8 cellular contexts compared by ENCODE assay signal in genomic region chr19:58021541-58022282, GRCh38. TPM values are rescaled to one million over a fixed set of nuclear protein-coding genes. Genes with fewer than 3 reads are reported as not detected.
DNase-seq lines count a peak whose midpoint lies in the region; ATAC-seq, FAIRE-seq and TF ChIP-seq lines count a peak whose summit lies in the region.

No MANE protein-coding gene starts in this region.

- no TSS peak for BruUV-seq in HepG2 (replicated peaks; lab: Mats Ljungman, UMichigan)

- intact Hi-C loops in colonic mucosa (cut with DNase I) (loop anchor here (5.0 kb wide), 1 partner anchor 136 kb away; no protein-coding TSS in a partner anchor), HepG2 (cut with micrococcal nuclease; ENCODE audit: unreplicated experiment) (loop anchor here (1.0 kb wide), 1 partner anchor 134 kb away; no protein-coding TSS in a partner anchor)

- H3K27ac ChIP-seq in HEK293 (ENCODE audit: extremely low read depth, low read depth, low read length) (no peak overlapping the region), SJCRH30 (no peak overlapping the region), colonic mucosa (no peak overlapping the region), HepG2 (ENCODE audit: extremely low read length, insufficient read depth, low read length) (no peak overlapping the region), substantia nigra (ENCODE audit: low read depth, low read length, poor library complexity, severe bottlenecking) (no peak overlapping the region)

- FAIRE-seq in HepG2 (lab: Jason Lieb, UNC): no peak

- TF ChIP-seq EP300 in HepG2 (IDR thresholded peaks at IDR 0.05; ENCODE audit: low read depth in 2 of 2, low read length in 2 of 2): no peak
- TF ChIP-seq EP300 in HepG2 (CRISPR knock-in tag; IDR thresholded peaks at IDR 0.05; ENCODE audit: borderline replicate concordance): no peak

- TF ChIP-seq POLR2A in HepG2 (IDR thresholded peaks at IDR 0.05; ENCODE audit: insufficient read depth in 1 of 2, low read depth in 2 of 2, low read length in 2 of 2) (no peak), GM18505 (IDR thresholded peaks at IDR 0.05; ENCODE audit: borderline replicate concordance, extremely low read depth, insufficient read depth, insufficient read length) (no peak)

- CTCF ChIA-PET in HEK293 (lab: Yijun Ruan, JAX): interaction anchor here (0.6 to 0.8 kb wide), 5 partner anchors 11 to 134 kb away, joined by 3 to 7 read pairs (median 3); partner anchors contain the start of gene ZNF329
- CTCF ChIA-PET in HepG2 (lab: Yijun Ruan, JAX; ENCODE audit: low intra/inter-chr PET ratio, low total read pairs): interaction anchor here (1.6 kb wide), 1 partner anchor 133 kb away, joined by 11 read pairs; no protein-coding TSS in a partner anchor

- TF ChIP-seq RAD21 in HepG2 (CRISPR knock-in tag; IDR thresholded peaks at IDR 0.05): no peak

- no peak overlapping the region for H3K9ac ChIP-seq in colonic mucosa (ENCODE audit: low read depth in 2 of 2, low read length in 2 of 2)
- no peak overlapping the region for H3K9ac ChIP-seq in HepG2 (ENCODE audit: insufficient read depth, low read depth, low read length)

- no peak overlapping the region for H2AFZ ChIP-seq in HepG2 (ENCODE audit: low read length)

- H3K79me2 ChIP-seq in HepG2 (ENCODE audit: insufficient read depth, low read length): no peaks in the 10 kb centered on the region

- TF ChIP-seq CTCF in HEK293 (tag by site-specific recombination; IDR thresholded peaks at IDR 0.05) (no peak), colonic mucosa (IDR thresholded peaks at IDR 0.05) (peak; percentile 25), HepG2 (CRISPR knock-in tag; IDR thresholded peaks at IDR 0.05) (peak; percentile 75)

- in situ Hi-C loops in HepG2 (cut with HindIII; ENCODE audit: extremely low pct_ligation_motif_present, low pct_unique_long_range_greater_than_20kb): no loop called here

- no peaks in the 10 kb centered on the region for H4K20me1 ChIP-seq in HepG2 (ENCODE audit: insufficient read depth, low read length)

- H3K36me3 ChIP-seq in HEK293 (ENCODE audit: control insufficient read depth in 2 of 2, insufficient read depth in 1 of 2, low read length in 2 of 2) (no peaks in the 10 kb centered on the region), SJCRH30 (no peaks in the 10 kb centered on the region), colonic mucosa (no peaks in the 10 kb centered on the region), HepG2 (replicated peaks in 1 of 2; ENCODE audit: control insufficient read depth in 1 of 2, insufficient read depth in 2 of 2, low read length in 2 of 2) (no peaks in the 10 kb centered on the region)

- H3K4me1 ChIP-seq in HEK293 (ENCODE audit: control insufficient read depth, insufficient read depth, low read length) (no peaks in the 10 kb centered on the region), SJCRH30 (no peaks in the 10 kb centered on the region), colonic mucosa (no peaks in the 10 kb centered on the region), HepG2 (ENCODE audit: insufficient read depth, low read length) (no peaks in the 10 kb centered on the region)

- H3K4me3 ChIP-seq in HEK293 (ENCODE audit: low read depth, low read length): no peak overlapping the region
- H3K4me3 ChIP-seq in SJCRH30: no peak overlapping the region
- no peak overlapping the region for H3K4me3 ChIP-seq in colonic mucosa
- H3K4me3 ChIP-seq in HepG2 (replicated peaks in 1 of 3; ENCODE audit: insufficient read depth in 1 of 3, low read depth in 2 of 3, low read length in 3 of 3): no peak overlapping the region

- ATAC-seq in HepG2: peak; percentile 75
- no peak for ATAC-seq in HG03108 (IDR thresholded peaks at IDR 0.05; ENCODE audit: unreplicated experiment)
- no peak for ATAC-seq in GM18505 (IDR thresholded peaks at IDR 0.05; ENCODE audit: unreplicated experiment)

- peak overlapping the region; percentile 32; the same call in 1 of the 2 replicates for H3K4me2 ChIP-seq in HepG2 (ENCODE audit: low read depth, low read length)

- 56% methylated on average over 27 of the region's 30 CpGs for WGBS in HepG2 (ENCODE audit: low lambda C conversion rate)

- POLR2A ChIA-PET in HEK293 (lab: Yijun Ruan, JAX) (interaction anchor here (0.6 to 0.9 kb wide), 2 partner anchors 118 to 129 kb away, joined by 3 read pairs; partner anchors contain the start of gene ZNF329), HepG2 (lab: Yijun Ruan, JAX) (interaction anchor here (0.8 to 0.9 kb wide), 2 partner anchors 129 to 132 kb away, joined by 3 read pairs; partner anchors contain the start of gene ZNF329)

- H3K9me3 ChIP-seq in HEK293 (ENCODE audit: control insufficient read depth, insufficient read depth, low read depth, low read length): no peaks in the 10 kb centered on the region; the same call in 1 of the 2 replicates
- no peaks in the 10 kb centered on the region for H3K9me3 ChIP-seq in SJCRH30 (replicated peaks)
- H3K9me3 ChIP-seq in colonic mucosa: no peaks in the 10 kb centered on the region
- peaks cover 50% of the 10 kb centered on the region for H3K9me3 ChIP-seq in HepG2 (ENCODE audit: low read length)

- peak; percentile 89 for DNase-seq in Ammon's horn (ENCODE audit: low spot score)
- peak; percentile 36 to 53 for DNase-seq in SJCRH30
- peak; percentile 64 for DNase-seq in colonic mucosa
- peak; percentile 53 for DNase-seq in HepG2 (ENCODE audit: low spot score)
- DNase-seq in substantia nigra (lab: John Stamatoyannopoulos, UW): peak in 41 of 49 donors; percentile 1 to 75 (median 41)

- H3K27me3 ChIP-seq in SJCRH30 (no peaks in the 10 kb centered on the region), colonic mucosa (no peaks in the 10 kb centered on the region), HepG2 (ENCODE audit: control insufficient read depth in 1 of 2, insufficient read depth in 2 of 2, low read length in 2 of 2) (no peaks in the 10 kb centered on the region)

RNA-seq across cellular contexts. Expression of gene ZSCAN1, which starts 12.1 kb away (rescaled TPM):
- total RNA-seq in SJCRH30 (2014; rRNA removed; shearing (Covaris generic)): not detected in 2 replicates
- not detected for total RNA-seq in colonic mucosa
- total RNA-seq in HepG2 (2016; rRNA removed; fragmentation: Illumina TruSeq; extraction: Trizol): not detected in 2 replicates
- total RNA-seq in HepG2 (2016; cell fraction: cytosol; rRNA removed; fragmentation: Illumina TruSeq; extraction: Trizol; ENCODE audit: low read depth): not detected in 2 replicates
- total RNA-seq in HepG2 (2016; cell fraction: insoluble cytoplasmic fraction; rRNA removed; fragmentation: Illumina TruSeq; extraction: Trizol): not detected in 2 replicates
- not detected in 2 replicates for total RNA-seq in HepG2 (2016; cell fraction: membrane; rRNA removed; fragmentation: Illumina TruSeq; extraction: Trizol)
- not detected in 2 replicates for total RNA-seq in HepG2 (2016; cell fraction: nucleus; rRNA removed; fragmentation: Illumina TruSeq; extraction: Trizol)
- not detected in 2 replicates for polyA plus RNA-seq in HepG2 (2011; rRNA removed)
- not detected in 2 replicates for polyA plus RNA-seq in HepG2 (2011; cell fraction: cytosol; rRNA removed)
- polyA plus RNA-seq in HepG2 (2011; cell fraction: nucleus; rRNA removed): not detected in 2 replicates
- polyA plus RNA-seq in HepG2 (2012): not detected in 2 replicates
- polyA plus RNA-seq in HepG2 (2016; cell fraction: cytosol; fragmentation: Illumina TruSeq; extraction: Trizol; ENCODE audit: low read depth): not detected in 2 replicates
- polyA plus RNA-seq in HepG2 (2016; cell fraction: insoluble cytoplasmic fraction; fragmentation: Illumina TruSeq; extraction: Trizol; ENCODE audit: low read depth): not detected in 2 replicates
- not detected in 2 replicates for polyA plus RNA-seq in HepG2 (2016; cell fraction: membrane; fragmentation: Illumina TruSeq; extraction: Trizol; ENCODE audit: low read depth)
- not detected in 2 replicates for polyA plus RNA-seq in HepG2 (2016; cell fraction: nucleus; fragmentation: Illumina TruSeq; extraction: Trizol; ENCODE audit: insufficient read depth, low read depth)
- polyA minus RNA-seq in HepG2 (2011; rRNA and poly(A)+ RNA removed; ENCODE audit: low replicate concordance): not detected in 2 replicates
- not detected in 2 replicates for polyA minus RNA-seq in HepG2 (2011; cell fraction: cytosol; rRNA and poly(A)+ RNA removed)
- polyA minus RNA-seq in HepG2 (2011; cell fraction: nucleus; rRNA and poly(A)+ RNA removed): not detected in 2 replicates

RNA-seq across cellular contexts. Expression of gene ZNF606, which starts 19.1 kb away (rescaled TPM):
- total RNA-seq in SJCRH30 (2014; rRNA removed; shearing (Covaris generic)): 10.3 and 12.6 TPM in 2 replicates
- total RNA-seq in colonic mucosa: 10 to 100 TPM in 1 of 2 donors, 1 to 10 TPM in 1; 8.7 to 12.2 TPM
- 8.4 and 14.8 TPM in 2 replicates for total RNA-seq in HepG2 (2016; rRNA removed; fragmentation: Illumina TruSeq; extraction: Trizol)
- 3.4 and 6.5 TPM in 2 replicates for total RNA-seq in HepG2 (2016; cell fraction: cytosol; rRNA removed; fragmentation: Illumina TruSeq; extraction: Trizol; ENCODE audit: low read depth)
- total RNA-seq in HepG2 (2016; cell fraction: insoluble cytoplasmic fraction; rRNA removed; fragmentation: Illumina TruSeq; extraction: Trizol): 9.2 and 12.8 TPM in 2 replicates
- total RNA-seq in HepG2 (2016; cell fraction: membrane; rRNA removed; fragmentation: Illumina TruSeq; extraction: Trizol): 5.1 and 5.2 TPM in 2 replicates
- 17.7 and 20.4 TPM in 2 replicates for total RNA-seq in HepG2 (2016; cell fraction: nucleus; rRNA removed; fragmentation: Illumina TruSeq; extraction: Trizol)
- 4.2 and 5.2 TPM in 2 replicates for polyA plus RNA-seq in HepG2 (2011; rRNA removed)
- polyA plus RNA-seq in HepG2 (2011; cell fraction: cytosol; rRNA removed): 2.9 TPM in 2 replicates
- polyA plus RNA-seq in HepG2 (2011; cell fraction: nucleus; rRNA removed): 19.5 and 22.3 TPM in 2 replicates
- polyA plus RNA-seq in HepG2 (2012): 4.3 and 4.9 TPM in 2 replicates
- polyA plus RNA-seq in HepG2 (2016; cell fraction: cytosol; fragmentation: Illumina TruSeq; extraction: Trizol; ENCODE audit: low read depth): 0.43 and 0.54 TPM in 2 replicates
- polyA plus RNA-seq in HepG2 (2016; cell fraction: insoluble cytoplasmic fraction; fragmentation: Illumina TruSeq; extraction: Trizol; ENCODE audit: low read depth): 5.8 and 6.1 TPM in 2 replicates
- polyA plus RNA-seq in HepG2 (2016; cell fraction: membrane; fragmentation: Illumina TruSeq; extraction: Trizol; ENCODE audit: low read depth): 1.8 and 2.1 TPM in 2 replicates
- polyA plus RNA-seq in HepG2 (2016; cell fraction: nucleus; fragmentation: Illumina TruSeq; extraction: Trizol; ENCODE audit: insufficient read depth, low read depth): 24.9 and 25.4 TPM in 2 replicates
- polyA minus RNA-seq in HepG2 (2011; rRNA and poly(A)+ RNA removed; ENCODE audit: low replicate concordance): 2.4 and 12.4 TPM in 2 replicates
- 2.8 and 3.8 TPM in 2 replicates for polyA minus RNA-seq in HepG2 (2011; cell fraction: cytosol; rRNA and poly(A)+ RNA removed)
- 31.4 and 33.7 TPM in 2 replicates for polyA minus RNA-seq in HepG2 (2011; cell fraction: nucleus; rRNA and poly(A)+ RNA removed)

RNA-seq across cellular contexts. Expression of gene ZNF135, which starts 37.4 kb away (rescaled TPM):
- total RNA-seq in SJCRH30 (2014; rRNA removed; shearing (Covaris generic)): 0.43 and 0.45 TPM in 2 replicates
- total RNA-seq in colonic mucosa: 1 to 10 TPM; 1.1 to 1.4 TPM
- total RNA-seq in HepG2 (2016; rRNA removed; fragmentation: Illumina TruSeq; extraction: Trizol): not detected in 2 replicates
- total RNA-seq in HepG2 (2016; cell fraction: cytosol; rRNA removed; fragmentation: Illumina TruSeq; extraction: Trizol; ENCODE audit: low read depth): not detected in 2 replicates
- total RNA-seq in HepG2 (2016; cell fraction: insoluble cytoplasmic fraction; rRNA removed; fragmentation: Illumina TruSeq; extraction: Trizol): not detected in 2 replicates
- total RNA-seq in HepG2 (2016; cell fraction: membrane; rRNA removed; fragmentation: Illumina TruSeq; extraction: Trizol): not detected in 2 replicates
- total RNA-seq in HepG2 (2016; cell fraction: nucleus; rRNA removed; fragmentation: Illumina TruSeq; extraction: Trizol): not detected in 2 replicates
- polyA plus RNA-seq in HepG2 (2011; rRNA removed): not detected in 2 replicates
- not detected in 2 replicates for polyA plus RNA-seq in HepG2 (2011; cell fraction: cytosol; rRNA removed)
- polyA plus RNA-seq in HepG2 (2011; cell fraction: nucleus; rRNA removed): not detected in 2 replicates
- polyA plus RNA-seq in HepG2 (2012): not detected in 2 replicates
- polyA plus RNA-seq in HepG2 (2016; cell fraction: cytosol; fragmentation: Illumina TruSeq; extraction: Trizol; ENCODE audit: low read depth): not detected in 2 replicates
- polyA plus RNA-seq in HepG2 (2016; cell fraction: insoluble cytoplasmic fraction; fragmentation: Illumina TruSeq; extraction: Trizol; ENCODE audit: low read depth): not detected in 2 replicates
- polyA plus RNA-seq in HepG2 (2016; cell fraction: membrane; fragmentation: Illumina TruSeq; extraction: Trizol; ENCODE audit: low read depth): not detected in 2 replicates
- polyA plus RNA-seq in HepG2 (2016; cell fraction: nucleus; fragmentation: Illumina TruSeq; extraction: Trizol; ENCODE audit: insufficient read depth, low read depth): not detected in 2 replicates
- not detected in 2 replicates for polyA minus RNA-seq in HepG2 (2011; rRNA and poly(A)+ RNA removed; ENCODE audit: low replicate concordance)
- polyA minus RNA-seq in HepG2 (2011; cell fraction: cytosol; rRNA and poly(A)+ RNA removed): not detected in 2 replicates
- polyA minus RNA-seq in HepG2 (2011; cell fraction: nucleus; rRNA and poly(A)+ RNA removed): not detected in 2 replicates

RNA-seq across cellular contexts. Expression of gene C19orf18, which starts 47.4 kb away (rescaled TPM):
- 0.16 and 0.18 TPM in 2 replicates for total RNA-seq in SJCRH30 (2014; rRNA removed; shearing (Covaris generic))
- total RNA-seq in colonic mucosa (under 1 TPM; 0.27 to 0.86 TPM), HepG2 (2016; rRNA removed; fragmentation: Illumina TruSeq; extraction: Trizol) (0.22 and 0.38 TPM in 2 replicates)
- total RNA-seq in HepG2 (2016; cell fraction: cytosol; rRNA removed; fragmentation: Illumina TruSeq; extraction: Trizol; ENCODE audit: low read depth): 0.30 TPM in 1 of 2 replicates, not detected in the other
- total RNA-seq in HepG2 (2016; cell fraction: insoluble cytoplasmic fraction; rRNA removed; fragmentation: Illumina TruSeq; extraction: Trizol): 0.36 and 0.54 TPM in 2 replicates
- not detected in 2 replicates for total RNA-seq in HepG2 (2016; cell fraction: membrane; rRNA removed; fragmentation: Illumina TruSeq; extraction: Trizol)
- total RNA-seq in HepG2 (2016; cell fraction: nucleus; rRNA removed; fragmentation: Illumina TruSeq; extraction: Trizol): 1.4 TPM in 2 replicates
- 0.55 and 0.56 TPM in 2 replicates for polyA plus RNA-seq in HepG2 (2011; rRNA removed)
- polyA plus RNA-seq in HepG2 (2011; cell fraction: cytosol; rRNA removed): 0.08 and 0.32 TPM in 2 replicates
- 0.66 and 1.1 TPM in 2 replicates for polyA plus RNA-seq in HepG2 (2011; cell fraction: nucleus; rRNA removed)
- 0.80 and 1.4 TPM in 2 replicates for polyA plus RNA-seq in HepG2 (2012)
- polyA plus RNA-seq in HepG2 (2016; cell fraction: cytosol; fragmentation: Illumina TruSeq; extraction: Trizol; ENCODE audit: low read depth): 0.11 and 0.25 TPM in 2 replicates
- 0.57 and 0.99 TPM in 2 replicates for polyA plus RNA-seq in HepG2 (2016; cell fraction: insoluble cytoplasmic fraction; fragmentation: Illumina TruSeq; extraction: Trizol; ENCODE audit: low read depth)
- polyA plus RNA-seq in HepG2 (2016; cell fraction: membrane; fragmentation: Illumina TruSeq; extraction: Trizol; ENCODE audit: low read depth): 0.22 and 0.26 TPM in 2 replicates
- 2.0 and 2.4 TPM in 2 replicates for polyA plus RNA-seq in HepG2 (2016; cell fraction: nucleus; fragmentation: Illumina TruSeq; extraction: Trizol; ENCODE audit: insufficient read depth, low read depth)
- polyA minus RNA-seq in HepG2 (2011; rRNA and poly(A)+ RNA removed; ENCODE audit: low replicate concordance): 0.16 TPM in 1 of 2 replicates, not detected in the other
- polyA minus RNA-seq in HepG2 (2011; cell fraction: cytosol; rRNA and poly(A)+ RNA removed): not detected in 2 replicates
- polyA minus RNA-seq in HepG2 (2011; cell fraction: nucleus; rRNA and poly(A)+ RNA removed): 0.64 and 2.5 TPM in 2 replicates
